Comparison of ENCODE assay signal across 18 cellular contexts in genomic region chr10:84354623-84355022, GRCh38. TPM values are rescaled to one million over a fixed set of nuclear protein-coding genes. Genes with fewer than 3 reads are reported as not detected.
DNase-seq lines count a peak whose midpoint lies in the region; ATAC-seq and TF ChIP-seq lines count a peak whose summit lies in the region.
"Had no signal": no experiment of that assay in that cellular context is flagged by ENCODE, and none has a peak within 500 bp of the region (broad histone marks: within the 10 kb centered on the region; RNA-seq: fewer than 3 reads in every experiment).

No MANE protein-coding gene starts in this region.

- no peaks in the 10 kb centered on the region for H3K27me3 ChIP-seq in SK-N-SH (ENCODE audit: insufficient read depth)
- no peaks in the 10 kb centered on the region for H3K27me3 ChIP-seq in CD8-positive, alpha-beta T cell (ENCODE audit: insufficient read depth, low read length)
- no peaks in the 10 kb centered on the region for H3K27me3 ChIP-seq in liver (ENCODE audit: control insufficient read depth in 4 of 4, insufficient read depth in 4 of 4, low read length in 3 of 4)
- H3K27me3 ChIP-seq in spleen (replicated peaks in 1 of 7) = no peaks in the 10 kb centered on the region
- H3K27me3 ChIP-seq in smooth muscle cell (ENCODE audit: low read depth) = no peaks in the 10 kb centered on the region
- H3K27me3 ChIP-seq: BLaER1 had no signal

- no peak for ATAC-seq in SK-N-SH treated with all-trans-retinoic acid at 6 μM for 48 hours
- no peak for ATAC-seq in CD8-positive, alpha-beta T cell
- ATAC-seq in activated T-helper 17 cell treated with anti-CD3 and anti-CD28 coated beads, Interleukin-2, amount 50 U/mL, for 72 hours (replicated peaks) = no peak
- no peak for ATAC-seq in GM21723 (IDR thresholded peaks at IDR 0.05; ENCODE audit: unreplicated experiment)
- ATAC-seq: Panc1, Right ventricle myocardium inferior had no signal

- peak overlapping the region; percentile 34; the same call in 1 of the 2 replicates for H3K4me2 ChIP-seq in SK-N-SH
- H3K4me2 ChIP-seq in smooth muscle cell = no peak overlapping the region
- H3K4me2 ChIP-seq: BLaER1, KMS-11 had no signal

- no peaks in the 10 kb centered on the region for H3K9me3 Mint-ChIP-seq in CD8-positive, alpha-beta T cell
- no peaks in the 10 kb centered on the region for H3K9me3 Mint-ChIP-seq in activated T-helper 17 cell treated with anti-CD3 and anti-CD28 coated beads, Interleukin-2, amount 50 U/mL, for 72 hours

- peaks cover 83% of the 10 kb centered on the region for H3K4me1 Mint-ChIP-seq in CD8-positive, alpha-beta T cell (ENCODE audit: low read depth)
- peaks cover 64% of the 10 kb centered on the region for H3K4me1 Mint-ChIP-seq in activated T-helper 17 cell treated with anti-CD3 and anti-CD28 coated beads, Interleukin-2, amount 50 U/mL, for 72 hours

- H3K36me3 ChIP-seq in SK-N-SH (replicated peaks in 1 of 2; ENCODE audit: control insufficient read depth in 1 of 2, insufficient read depth in 2 of 2, low read length in 1 of 2) (no peaks in the 10 kb centered on the region), liver (ENCODE audit: control insufficient read depth in 4 of 4, insufficient read depth in 3 of 4, low read depth in 1 of 4, low read length in 3 of 4) (no peaks in the 10 kb centered on the region), spleen (no peaks in the 10 kb centered on the region), smooth muscle cell (ENCODE audit: low read depth) (no peaks in the 10 kb centered on the region)
- no peaks in the 10 kb centered on the region for H3K36me3 ChIP-seq in CD8-positive, alpha-beta T cell (ENCODE audit: insufficient read depth, low read length)

- DNase-seq in SK-N-SH = no peak
- no peak for DNase-seq in CD8-positive, alpha-beta T cell
- DNase-seq in spleen = no peak
- DNase-seq in smooth muscle cell (lab: John Stamatoyannopoulos, UW; ENCODE audit: unreplicated experiment) = no peak
- DNase-seq: DND-41, NCI-H1048, NCI-H2081 treated with DMSO at 0.1 percent for 48 hours, NCI-H510A treated with DMSO at 0.1 percent for 48 hours had no signal

- H4K20me1 ChIP-seq in SK-N-SH (ENCODE audit: insufficient read depth) (peaks cover 83% of the 10 kb centered on the region), smooth muscle cell (ENCODE audit: low read depth) (peaks cover 100% of the 10 kb centered on the region)

- H3K79me2 ChIP-seq in SK-N-SH (ENCODE audit: insufficient read depth) = peaks cover 98% of the 10 kb centered on the region
- H3K79me2 ChIP-seq in smooth muscle cell (ENCODE audit: low read depth) = peaks cover 96% of the 10 kb centered on the region

- H3K9ac ChIP-seq in SK-N-SH (no peak overlapping the region), liver (ENCODE audit: low read depth in 1 of 2, low read length in 2 of 2) (no peak overlapping the region), smooth muscle cell (ENCODE audit: low read depth) (no peak overlapping the region)
- H3K9ac ChIP-seq: BLaER1, GM23248, KMS-11 had no signal

- TF ChIP-seq RAD21 in SK-N-SH (IDR thresholded peaks at IDR 0.05; ENCODE audit: low read length) (no peak), liver (IDR thresholded peaks at IDR 0.05) (no peak)

- H2AFZ ChIP-seq in SK-N-SH (ENCODE audit: low read depth) (no peak overlapping the region), smooth muscle cell (ENCODE audit: low read depth) (no peak overlapping the region)
- H2AFZ ChIP-seq: GM23248 had no signal

- TF ChIP-seq EP300 in SK-N-SH (IDR thresholded peaks at IDR 0.05; ENCODE audit: borderline replicate concordance in 1 of 2, low read depth in 1 of 2, low read length in 1 of 2) = no peak

- H3K4me1 ChIP-seq in SK-N-SH (ENCODE audit: control insufficient read depth in 1 of 2, insufficient read depth in 2 of 2, low read depth in 1 of 2, low read length in 1 of 2) (peaks cover 0 to 9% of the 10 kb centered on the region in 2 experiments; a peak in 1 of 4 replicates), liver (ENCODE audit: control insufficient read depth in 4 of 4, insufficient read depth in 4 of 4, low read length in 3 of 4) (peaks cover 3 to 10% (median 7%) of the 10 kb centered on the region in 4 donors), spleen (peaks cover 0 to 77% (median 29%) of the 10 kb centered on the region in 6 donors), smooth muscle cell (ENCODE audit: low read depth) (no peaks in the 10 kb centered on the region)
- peaks cover 68% of the 10 kb centered on the region for H3K4me1 ChIP-seq in CD8-positive, alpha-beta T cell (ENCODE audit: insufficient read depth, low read length)
- H3K4me1 ChIP-seq: BLaER1 had no signal

- H3K9me3 ChIP-seq in SK-N-SH (no peaks in the 10 kb centered on the region), liver (ENCODE audit: control insufficient read depth in 4 of 4, low read length in 3 of 4) (no peaks in the 10 kb centered on the region), spleen (no peaks in the 10 kb centered on the region), smooth muscle cell (replicated peaks; ENCODE audit: low read depth) (no peaks in the 10 kb centered on the region)
- no peaks in the 10 kb centered on the region for H3K9me3 ChIP-seq in CD8-positive, alpha-beta T cell (ENCODE audit: low read length)
- H3K9me3 ChIP-seq: BLaER1 had no signal

- no peak overlapping the region for H3K4me3 Mint-ChIP-seq in CD8-positive, alpha-beta T cell
- H3K4me3 Mint-ChIP-seq in activated T-helper 17 cell treated with anti-CD3 and anti-CD28 coated beads, Interleukin-2, amount 50 U/mL, for 72 hours = peak overlapping the region; percentile 49

- peaks cover 9% of the 10 kb centered on the region for H3F3A ChIP-seq in SK-N-SH (replicated peaks; ENCODE audit: insufficient read depth)
- no peaks in the 10 kb centered on the region for H3F3A ChIP-seq in smooth muscle cell (ENCODE audit: low read depth)

- H3K27me3 Mint-ChIP-seq in CD8-positive, alpha-beta T cell (ENCODE audit: low read depth) = no peaks in the 10 kb centered on the region
- H3K27me3 Mint-ChIP-seq in activated T-helper 17 cell treated with anti-CD3 and anti-CD28 coated beads, Interleukin-2, amount 50 U/mL, for 72 hours = no peaks in the 10 kb centered on the region

- H3K27ac ChIP-seq in SK-N-SH (ENCODE audit: low read depth in 2 of 2, low read length in 1 of 2) (no peak overlapping the region), liver (ENCODE audit: low read depth in 1 of 2, low read length in 2 of 2) (no peak overlapping the region), spleen (no peak overlapping the region), smooth muscle cell (ENCODE audit: low read depth) (no peak overlapping the region)
- no peak overlapping the region for H3K27ac ChIP-seq in CD8-positive, alpha-beta T cell (ENCODE audit: low read depth, low read length)
- H3K27ac ChIP-seq: 22Rv1, BLaER1, GM23248, KMS-11 had no signal

- POLR2A ChIA-PET in SK-N-SH (lab: Yijun Ruan, JAX) = no interaction called here
- POLR2A ChIA-PET in CD8-positive, alpha-beta T cell (lab: Charles Lee) = interaction anchor here (1.5 kb wide), 1 partner anchor 20 kb away, joined by 4 read pairs; no protein-coding TSS in a partner anchor

- peak overlapping the region; percentile 66 for H3K27ac Mint-ChIP-seq in CD8-positive, alpha-beta T cell
- peak overlapping the region; percentile 43 for H3K27ac Mint-ChIP-seq in activated T-helper 17 cell treated with anti-CD3 and anti-CD28 coated beads, Interleukin-2, amount 50 U/mL, for 72 hours

- WGBS in SK-N-SH (ENCODE audit: low lambda C conversion rate) = 63% methylated on average over 4 of the region's 4 CpGs
- WGBS in liver = 28% methylated on average over 4 of the region's 4 CpGs
- WGBS in spleen, 5 donors = 71 to 90% (median 87%) methylated on average over 4 of the region's 4 CpGs
- WGBS in smooth muscle cell (ENCODE audit: low lambda C conversion rate) = 90% methylated on average over 4 of the region's 4 CpGs

- H3K4me3 ChIP-seq in SK-N-SH (ENCODE audit: low read depth in 2 of 2, low read length in 1 of 2) = no peak overlapping the region
- H3K4me3 ChIP-seq in CD8-positive, alpha-beta T cell (ENCODE audit: low read depth, low read length) = no peak overlapping the region
- H3K4me3 ChIP-seq in liver (ENCODE audit: low read depth in 1 of 3, low read length in 3 of 3) = no peak overlapping the region
- no peak overlapping the region for H3K4me3 ChIP-seq in spleen
- no peak overlapping the region for H3K4me3 ChIP-seq in smooth muscle cell
- H3K4me3 ChIP-seq: BLaER1, GM23248 had no signal

- intact Hi-C loops in CD8-positive, alpha-beta T cell (cut with DNase I, micrococcal nuclease) = no loop called here
- intact Hi-C loops in spleen (cut with DNase I; ENCODE audit: low total_unique reads) = no loop called here

- no peak for TF ChIP-seq POLR2A in spleen (IDR thresholded peaks at IDR 0.05)

- CTCF ChIA-PET in SK-N-SH (lab: Yijun Ruan, JAX) = interaction anchor here (0.6 to 6.3 kb wide), 5 partner anchors 9 to 183 kb away, joined by 3 to 34 read pairs (median 3); no protein-coding TSS in a partner anchor
- CTCF ChIA-PET in CD8-positive, alpha-beta T cell (lab: Charles Lee) = interaction anchor here (0.5 to 1.2 kb wide), 4 partner anchors 88 to 186 kb away, joined by 3 read pairs; no protein-coding TSS in a partner anchor

- peaks cover 1% of the 10 kb centered on the region for H3K36me3 Mint-ChIP-seq in CD8-positive, alpha-beta T cell
- peaks cover 27% of the 10 kb centered on the region for H3K36me3 Mint-ChIP-seq in activated T-helper 17 cell treated with anti-CD3 and anti-CD28 coated beads, Interleukin-2, amount 50 U/mL, for 72 hours (ENCODE audit: low read depth)

- H3K9me2 ChIP-seq in SK-N-SH = no peaks in the 10 kb centered on the region

- no peak for TF ChIP-seq CTCF in SK-N-SH (IDR thresholded peaks at IDR 0.05)
- no peak for TF ChIP-seq CTCF in CD8-positive, alpha-beta T cell (IDR thresholded peaks at IDR 0.05)
- TF ChIP-seq CTCF in liver (IDR thresholded peaks at IDR 0.05; ENCODE audit: low read depth, low read length, missing input control) = no peak
- TF ChIP-seq CTCF in spleen (IDR thresholded peaks at IDR 0.05 in 8 of 11, conservative IDR thresholded peaks at IDR 0.05 in 3 of 11) = no peak
- TF ChIP-seq CTCF in smooth muscle cell (IDR thresholded peaks at IDR 0.05; ENCODE audit: borderline replicate concordance, insufficient read depth, poor library complexity, severe bottlenecking) = no peak

TF ChIP-seq in SK-N-SH, 30 proteins besides CTCF, POLR2A, EP300 and RAD21 (continues in another document):
- no peak for TF ChIP-seq TCF12 (IDR thresholded peaks at IDR 0.05)

TF ChIP-seq in SK-N-SH treated with all-trans-retinoic acid at 6 μM for 48 hours, 23 proteins besides CTCF, POLR2A, EP300 and RAD21 (continues in another document):
- no peak for TF ChIP-seq ZNF565 (CRISPR knock-in tag; conservative IDR thresholded peaks at IDR 0.05; ENCODE audit: low read depth)

RNA-seq across cellular contexts. Expression of gene CCSER2, which starts 26.2 kb away (rescaled TPM):
- polyA plus RNA-seq in SK-N-SH (2012; rRNA removed) (8.5 and 12.2 TPM in 2 replicates), liver (10 to 100 TPM in 1 of 2 donors, 1 to 10 TPM in 1; 5.6 to 17.7 TPM), spleen (1 to 10 TPM; 5.3 to 8.1 (median 5.6) TPM), smooth muscle cell (32.8 and 46.9 TPM in 2 replicates)
- 11.3 and 13.8 TPM in 2 replicates for polyA plus RNA-seq in SK-N-SH (2012; cell fraction: cytosol; rRNA removed)
- polyA plus RNA-seq in SK-N-SH (2012; cell fraction: nucleus; rRNA removed) = 3.7 and 10.9 TPM in 2 replicates
- 100 to 1,000 TPM; 141 to 143 TPM for total RNA-seq in CD8-positive, alpha-beta T cell
- total RNA-seq in activated T-helper 17 cell treated with anti-CD3 and anti-CD28 coated beads, Interleukin-2, amount 50 U/mL, for 72 hours = 100 to 1,000 TPM in 1 of 2 donors, 10 to 100 TPM in 1; 47.5 to 107 TPM
- total RNA-seq in liver (10 to 100 TPM in 1 of 2 donors, 1 to 10 TPM in 1; 6.5 to 18.2 TPM), spleen (10 to 100 TPM; 38.9 to 61.4 (median 54.3) TPM), smooth muscle cell (42.1 and 53.8 TPM in 2 replicates)
